In the genomic region with DNA sequence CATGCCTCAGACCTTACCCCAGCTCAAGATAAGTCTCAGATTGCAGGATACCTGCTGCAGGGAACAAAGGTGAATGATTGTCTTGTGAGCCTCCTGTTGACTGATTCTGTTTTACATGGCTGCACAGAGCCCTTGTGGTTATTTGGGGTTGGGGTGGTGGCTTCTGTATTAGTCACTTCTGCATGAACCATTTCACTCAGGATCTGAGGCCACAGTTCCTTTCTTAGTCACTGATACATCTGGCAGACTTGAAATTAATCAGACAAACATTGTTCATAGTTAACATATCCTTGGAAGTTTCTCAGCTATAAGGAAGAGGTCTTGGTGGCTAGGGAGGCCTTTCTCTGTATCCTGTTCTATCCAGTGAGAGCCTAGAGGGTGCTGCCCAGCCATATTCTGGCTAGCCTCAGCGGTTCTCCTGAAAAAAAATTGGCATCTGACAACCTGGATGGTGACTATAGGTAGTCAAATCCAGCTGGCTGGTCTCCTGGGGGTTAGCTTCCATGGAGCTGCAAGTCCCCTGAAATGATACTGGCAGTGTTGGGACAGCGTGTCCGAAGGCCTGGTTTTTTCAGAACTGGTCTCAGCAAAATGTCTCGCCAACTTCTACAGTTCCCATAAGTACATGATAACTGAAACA, we compare ENCODE assay signal across 8 cellular contexts. TPM values are rescaled to one million over a fixed set of nuclear protein-coding genes. Genes with fewer than 3 reads are reported as not detected.
DNase-seq lines count a peak whose midpoint lies in the region; ATAC-seq lines count a peak whose summit lies in the region.

No MANE protein-coding gene starts in this region.

- no peak overlapping the region for H2BK120ac ChIP-seq in trophoblast cell (ENCODE audit: insufficient read depth, low read length, poor library complexity)

- no peak overlapping the region for H3K27ac ChIP-seq in trophoblast cell (ENCODE audit: low read depth, low read length)

- no peak overlapping the region for H2BK5ac ChIP-seq in trophoblast cell (ENCODE audit: low read depth, low read length, poor library complexity)

- no peaks in the 10 kb centered on the region for H3K79me2 ChIP-seq in trophoblast cell (ENCODE audit: control insufficient read depth, insufficient read depth, low read length, poor library complexity)

- no peaks in the 10 kb centered on the region for H3K79me1 ChIP-seq in trophoblast cell (ENCODE audit: low read length)

- DNase-seq in stimulated activated CD4-positive, alpha-beta T cell treated with anti-CD3 and anti-CD28 coated beads, Interleukin-15, amount 100 ng/mL, for 24 hours: peak; percentile 72
- no peak for DNase-seq in stimulated activated CD4-positive, alpha-beta T cell treated with anti-CD3 and anti-CD28 coated beads, Interleukin-12 subunit alpha, Interleukin-12 subunit beta, amount 100 ng/mL, for 4 hours
- DNase-seq in activated T-cell treated with anti-CD3 and anti-CD28 coated beads, Interleukin-2, amount 50 U/mL, for 48 hours: peak; percentile 63 to 71
- DNase-seq in skeletal muscle cell (ENCODE audit: low read depth) (peak; percentile 43), trophoblast cell (no peak), islet precursor cell (no peak), NCI-H1048 (lab: John Stamatoyannopoulos, UW) (no peak)

- H3K14ac ChIP-seq in trophoblast cell (ENCODE audit: low read length): no peak overlapping the region

- H2AK5ac ChIP-seq in trophoblast cell (ENCODE audit: low read length): no peak overlapping the region

- H2AFZ ChIP-seq in trophoblast cell (ENCODE audit: insufficient read depth, low read length, poor library complexity): no peak overlapping the region

- no peak overlapping the region for H3K4ac ChIP-seq in trophoblast cell (ENCODE audit: low read depth, low read length)

- H3K4me3 ChIP-seq in skeletal muscle cell (ENCODE audit: low read depth, low read length): no peak overlapping the region
- H3K4me3 ChIP-seq in trophoblast cell (ENCODE audit: low read depth, low read length): no peak overlapping the region

- no peaks in the 10 kb centered on the region for H3K27me3 ChIP-seq in trophoblast cell (ENCODE audit: insufficient read depth, low read length)

- H4K8ac ChIP-seq in trophoblast cell (ENCODE audit: low read depth, low read length): no peak overlapping the region

- no peak overlapping the region for H3K9ac ChIP-seq in trophoblast cell (ENCODE audit: low read length)

- H3K36me3 ChIP-seq in trophoblast cell (ENCODE audit: control insufficient read depth in 1 of 2, insufficient read depth in 2 of 2, low read length in 2 of 2): peaks cover 32 to 66% of the 10 kb centered on the region in 2 experiments

- no CpG with 5 or more reads among the region's 4 CpGs for WGBS in trophoblast cell (ENCODE audit: extremely low coverage, insufficient coverage, insufficient read length)

- H3K9me3 ChIP-seq in trophoblast cell (ENCODE audit: insufficient read depth, low read depth, low read length): peaks cover 2% of the 10 kb centered on the region

- peak; percentile 90 for ATAC-seq in HG03060 (IDR thresholded peaks at IDR 0.05; ENCODE audit: low read depth, unreplicated experiment)

- H4K91ac ChIP-seq in trophoblast cell (ENCODE audit: low read depth, low read length): no peak overlapping the region

- H3K4me1 ChIP-seq in trophoblast cell (ENCODE audit: control insufficient read depth in 1 of 2, insufficient read depth in 2 of 2, low read length in 2 of 2): no peaks in the 10 kb centered on the region

- H2BK12ac ChIP-seq in trophoblast cell (ENCODE audit: low read length): no peak overlapping the region

- no peak overlapping the region for H3K4me2 ChIP-seq in trophoblast cell (ENCODE audit: low read length)

- H4K12ac ChIP-seq in trophoblast cell (ENCODE audit: low read depth, low read length): no peak overlapping the region

- no peak overlapping the region for H3K23ac ChIP-seq in trophoblast cell (ENCODE audit: low read length)

- H3K18ac ChIP-seq in trophoblast cell (ENCODE audit: low read length): no peak overlapping the region

RNA-seq across cellular contexts. Expression of a gene that starts 8.4 kb away (rescaled TPM):
- 62.6 and 68.6 TPM in 2 replicates for polyA plus RNA-seq in trophoblast cell (2013)

RNA-seq across cellular contexts. Expression of a gene that starts 29.0 kb away (rescaled TPM):
- 58.4 and 61.3 TPM in 2 replicates for polyA plus RNA-seq in trophoblast cell (2013)

RNA-seq across cellular contexts. Expression of a gene that starts 29.1 kb away (rescaled TPM):
- 13.6 and 14.1 TPM in 2 replicates for polyA plus RNA-seq in trophoblast cell (2013)

RNA-seq across cellular contexts. Expression of a gene that starts 42.8 kb away (rescaled TPM):
- 0.08 TPM in 1 of 2 replicates, not detected in the other for polyA plus RNA-seq in trophoblast cell (2013)

Comparison
In these comparisons a context has a peak if more than half of its experiments do, and no peak if none do; other contexts are left out.
1. DNase-seq: peak in stimulated activated CD4-positive, alpha-beta T cell treated with anti-CD3 and anti-CD28 coated beads, Interleukin-15, amount 100 ng/mL, for 24 hours (single experiment), activated T-cell treated with anti-CD3 and anti-CD28 coated beads, Interleukin-2, amount 50 U/mL, for 48 hours (2 of 2) and skeletal muscle cell (single experiment); none in stimulated activated CD4-positive, alpha-beta T cell treated with anti-CD3 and anti-CD28 coated beads, Interleukin-12 subunit alpha, Interleukin-12 subunit beta, amount 100 ng/mL, for 4 hours (single experiment), trophoblast cell (0 of 2), islet precursor cell (single experiment) and NCI-H1048 (single experiment).